ENCODE assay signal across 8 cellular contexts in the genomic region with DNA sequence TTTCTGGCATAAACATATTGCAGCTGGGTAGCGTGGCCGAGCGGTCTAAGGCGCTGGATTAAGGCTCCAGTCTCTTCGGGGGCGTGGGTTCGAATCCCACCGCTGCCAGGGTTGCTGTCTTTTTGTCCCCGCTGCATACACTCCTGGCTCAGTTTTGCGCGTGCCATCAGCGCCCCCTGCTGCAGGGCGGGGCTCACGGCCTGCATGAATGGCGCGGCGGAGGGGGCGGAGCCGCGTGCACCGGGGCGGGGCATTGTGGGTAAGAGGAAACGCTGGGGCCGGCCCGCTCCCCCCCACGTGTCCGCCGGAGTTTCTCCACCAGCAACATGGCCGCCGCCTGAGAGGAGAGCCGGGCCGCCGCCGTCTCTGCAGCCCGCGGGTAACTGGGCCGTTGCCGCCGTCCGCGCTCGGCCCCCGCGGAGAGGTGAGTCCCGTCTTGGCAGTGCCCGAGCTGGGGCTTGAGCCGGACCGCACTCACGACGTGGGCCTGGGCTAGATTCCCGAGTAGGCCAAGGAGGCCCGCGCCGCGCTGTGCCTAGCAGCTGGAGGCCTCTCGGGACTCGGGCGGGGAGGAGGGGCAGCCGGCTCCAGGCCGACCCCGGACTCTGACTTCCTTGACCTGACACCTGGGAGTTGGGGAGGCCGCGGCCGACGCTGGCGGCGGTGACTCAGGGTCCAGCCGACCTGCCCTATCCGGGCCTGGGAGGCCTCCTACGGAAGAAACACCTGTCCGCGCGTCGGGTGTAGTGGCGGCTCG. TPM values are rescaled to one million over a fixed set of nuclear protein-coding genes. Genes with fewer than 3 reads are reported as not detected.
DNase-seq lines count a peak whose midpoint lies in the region; ATAC-seq and TF ChIP-seq lines count a peak whose summit lies in the region.

A gene with protein sequence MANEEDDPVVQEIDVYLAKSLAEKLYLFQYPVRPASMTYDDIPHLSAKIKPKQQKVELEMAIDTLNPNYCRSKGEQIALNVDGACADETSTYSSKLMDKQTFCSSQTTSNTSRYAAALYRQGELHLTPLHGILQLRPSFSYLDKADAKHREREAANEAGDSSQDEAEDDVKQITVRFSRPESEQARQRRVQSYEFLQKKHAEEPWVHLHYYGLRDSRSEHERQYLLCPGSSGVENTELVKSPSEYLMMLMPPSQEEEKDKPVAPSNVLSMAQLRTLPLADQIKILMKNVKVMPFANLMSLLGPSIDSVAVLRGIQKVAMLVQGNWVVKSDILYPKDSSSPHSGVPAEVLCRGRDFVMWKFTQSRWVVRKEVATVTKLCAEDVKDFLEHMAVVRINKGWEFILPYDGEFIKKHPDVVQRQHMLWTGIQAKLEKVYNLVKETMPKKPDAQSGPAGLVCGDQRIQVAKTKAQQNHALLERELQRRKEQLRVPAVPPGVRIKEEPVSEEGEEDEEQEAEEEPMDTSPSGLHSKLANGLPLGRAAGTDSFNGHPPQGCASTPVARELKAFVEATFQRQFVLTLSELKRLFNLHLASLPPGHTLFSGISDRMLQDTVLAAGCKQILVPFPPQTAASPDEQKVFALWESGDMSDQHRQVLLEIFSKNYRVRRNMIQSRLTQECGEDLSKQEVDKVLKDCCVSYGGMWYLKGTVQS (plus strand): TSS at position 296 of the 757 bp plus-strand sequence. CDS start 5,560 bp downstream, outside the sequence.

- peak; percentile 99 to 100 (median 100) for DNase-seq in CD4-positive, alpha-beta T cell
- DNase-seq in NCI-H82 (lab: John Stamatoyannopoulos, UW) (peak; percentile 98), dorsolateral prefrontal cortex (peak; percentile 98 to 99 (median 98)), lower leg skin (ENCODE audit: low spot score in 2 of 2) (peak; percentile 99 to 100)
- DNase-seq in activated CD4-positive, alpha-beta memory T cell treated with anti-CD3 and anti-CD28 coated beads for 36 hours: peak; percentile 100
- peak; percentile 99 to 100 for DNase-seq in stimulated activated CD4-positive, alpha-beta T cell treated with anti-CD3 and anti-CD28 coated beads, Interleukin-4, amount 100 ng/mL, for 48 hours (ENCODE audit: low read depth in 2 of 2)

- POLR2A ChIA-PET in CD4-positive, alpha-beta T cell (lab: Charles Lee): interaction anchor here (0.6 to 6.5 kb wide), 11 partner anchors 11 to 290 kb away, joined by 3 to 157 read pairs (median 5); partner anchors contain the start of genes CDR2, EEF2K and MOSMO
- POLR2A ChIA-PET in activated CD4-positive, alpha-beta memory T cell treated with anti-CD3 and anti-CD28 coated beads for 36 hours (lab: Charles Lee): interaction anchor here (1.3 to 5.9 kb wide), 4 partner anchors 90 to 344 kb away, joined by 5 to 29 read pairs (median 17); partner anchors contain the start of genes EEF2K and UQCRC2

- H3K27ac ChIP-seq in CD4-positive, alpha-beta T cell (ENCODE audit: low read depth, low read length): peak within 1 kb of the TSS; percentile 99
- peak within 1 kb of the TSS; percentile 66 to 97 (median 91) for H3K27ac ChIP-seq in dorsolateral prefrontal cortex

- peak within 1 kb of the TSS; percentile 99 for H3K27ac Mint-ChIP-seq in CD4-positive, alpha-beta T cell
- H3K27ac Mint-ChIP-seq in activated CD4-positive, alpha-beta memory T cell treated with anti-CD3 and anti-CD28 coated beads for 36 hours: peak within 1 kb of the TSS; percentile 97

- TF ChIP-seq CTCF in CD4-positive, alpha-beta T cell (IDR thresholded peaks at IDR 0.05): peak; percentile 91
- TF ChIP-seq CTCF in dorsolateral prefrontal cortex (IDR thresholded peaks at IDR 0.05 in 54 of 56, conservative IDR thresholded peaks at IDR 0.05 in 2 of 56; ENCODE audit: low read depth in 1 of 56, partially characterized antibody in 56 of 56) (peak; percentile 84 to 100 (median 96)), lower leg skin (IDR thresholded peaks at IDR 0.05) (peak in 1 of 3 donors; percentile 98)

- H3K4me3 ChIP-seq in dorsolateral prefrontal cortex (peak within 1 kb of the TSS; percentile 55 to 98 (median 89)), lower leg skin (ENCODE audit: low read depth, poor library complexity, severe bottlenecking) (peak within 1 kb of the TSS; percentile 68)

- peaks cover 15% of the 10 kb centered on the region for H3K27me3 Mint-ChIP-seq in CD4-positive, alpha-beta T cell
- H3K27me3 Mint-ChIP-seq in activated CD4-positive, alpha-beta memory T cell treated with anti-CD3 and anti-CD28 coated beads for 36 hours: peaks cover 1% of the 10 kb centered on the region

- no peaks in the 10 kb centered on the region for H3K9me3 ChIP-seq in CD4-positive, alpha-beta T cell (ENCODE audit: control insufficient read depth, low read length)

- H3K4me1 Mint-ChIP-seq in CD4-positive, alpha-beta T cell (ENCODE audit: low read depth): peaks cover 54% of the 10 kb centered on the region
- H3K4me1 Mint-ChIP-seq in activated CD4-positive, alpha-beta memory T cell treated with anti-CD3 and anti-CD28 coated beads for 36 hours (ENCODE audit: low read depth): peaks cover 40% of the 10 kb centered on the region

- peak within 1 kb of the TSS; percentile 96 for H3K4me3 Mint-ChIP-seq in CD4-positive, alpha-beta T cell
- H3K4me3 Mint-ChIP-seq in activated CD4-positive, alpha-beta memory T cell treated with anti-CD3 and anti-CD28 coated beads for 36 hours: peak within 1 kb of the TSS; percentile 94

- H3K27me3 ChIP-seq in CD4-positive, alpha-beta T cell (ENCODE audit: control insufficient read depth, insufficient read depth, low read length): no peaks in the 10 kb centered on the region
- H3K27me3 ChIP-seq in dorsolateral prefrontal cortex: no peaks in the 10 kb centered on the region

- CTCF ChIA-PET in CD4-positive, alpha-beta T cell (lab: Charles Lee): interaction anchor here (0.6 to 3.2 kb wide), 18 partner anchors 10 to 346 kb away, joined by 3 to 33 read pairs (median 4); partner anchors contain the start of gene EEF2K
- CTCF ChIA-PET in activated CD4-positive, alpha-beta memory T cell treated with anti-CD3 and anti-CD28 coated beads for 36 hours (lab: Charles Lee): interaction anchor here (0.5 to 3.8 kb wide), 21 partner anchors 20 to 299 kb away, joined by 3 to 41 read pairs (median 4); partner anchors contain the start of gene EEF2K

- TF ChIP-seq POLR2A in lower leg skin (IDR thresholded peaks at IDR 0.05): no peak

- intact Hi-C loops in CD4-positive, alpha-beta T cell (cut with DNase I, micrococcal nuclease): loop anchor here (1.0 to 10.0 kb wide), 10 partner anchors 56 to 1552 kb away; partner anchors contain the start of genes PDZD9 (in 2 of the 2), UQCRC2 (in 2 of the 2), EEF2K (in 1 of the 2) and THUMPD1 (in 1 of the 2)
- intact Hi-C loops in activated CD4-positive, alpha-beta memory T cell treated with anti-CD3 and anti-CD28 coated beads for 36 hours (cut with micrococcal nuclease): loop anchor here (1.0 to 2.0 kb wide), 5 partner anchors 56 to 290 kb away; partner anchors contain the start of gene EEF2K
- intact Hi-C loops in dorsolateral prefrontal cortex (cut with DNase I): loop anchor here (1.0 to 5.0 kb wide), 3 partner anchors 102 to 345 kb away; partner anchors contain the start of genes UQCRC2 (in 2 of the 2) and MOSMO (in 1 of the 2)
- intact Hi-C loops in lower leg skin (cut with DNase I; ENCODE audit: low total_unique reads): loop anchor here (2.0 kb wide), 1 partner anchor 100 kb away; no protein-coding TSS in a partner anchor

- H3K36me3 Mint-ChIP-seq in CD4-positive, alpha-beta T cell (ENCODE audit: low read depth): peaks cover 57% of the 10 kb centered on the region
- H3K36me3 Mint-ChIP-seq in activated CD4-positive, alpha-beta memory T cell treated with anti-CD3 and anti-CD28 coated beads for 36 hours: peaks cover 30% of the 10 kb centered on the region

- 0% methylated on average over 35 to 39 of the region's 76 CpGs for WGBS in lower leg skin, 2 donors

- peak; percentile 77 for ATAC-seq in CD4-positive, alpha-beta T cell (ENCODE audit: poor library complexity)
- ATAC-seq in GM19397 (IDR thresholded peaks at IDR 0.05; ENCODE audit: unreplicated experiment) (peak; percentile 92), HG03571 (IDR thresholded peaks at IDR 0.05; ENCODE audit: unreplicated experiment) (peak; percentile 82)

- peaks cover 2% of the 10 kb centered on the region for H3K9me3 Mint-ChIP-seq in CD4-positive, alpha-beta T cell
- no peaks in the 10 kb centered on the region for H3K9me3 Mint-ChIP-seq in activated CD4-positive, alpha-beta memory T cell treated with anti-CD3 and anti-CD28 coated beads for 36 hours

RNA-seq across cellular contexts. Expression of the gene that starts here (rescaled TPM):
- 100 to 1,000 TPM; 239 to 242 TPM for total RNA-seq in CD4-positive, alpha-beta T cell
- 10 to 100 TPM; 75.0 to 80.3 TPM for total RNA-seq in activated CD4-positive, alpha-beta memory T cell treated with anti-CD3 and anti-CD28 coated beads for 36 hours
- 10 to 100 TPM; 29.2 to 66.1 (median 45.5) TPM for total RNA-seq in dorsolateral prefrontal cortex
- 10 to 100 TPM; 64.7 to 74.0 (median 71.4) TPM for total RNA-seq in lower leg skin

Comparison
In these comparisons a context has a peak if more than half of its experiments do, and no peak if none do; other contexts are left out.
1. Peak in every context shown above with its lines: DNase-seq, ATAC-seq, H3K4me3 ChIP-seq and H3K27ac ChIP-seq.